Comparison of ENCODE assay signal across 28 cellular contexts in genomic region chr12:56247923-56248322, GRCh38. TPM values are rescaled to one million over a fixed set of nuclear protein-coding genes. Genes with fewer than 3 reads are reported as not detected.
"Had no signal": no experiment of that assay in that cellular context is flagged by ENCODE, and none has a peak within 500 bp of the region (broad histone marks: within the 10 kb centered on the region; RNA-seq: fewer than 3 reads in every experiment).

No MANE protein-coding gene starts in this region.

- H3K27me3 Mint-ChIP-seq: naive thymus-derived CD4-positive, alpha-beta T cell; stimulated activated naive CD8-positive, alpha-beta T cell treated with anti-CD3 and anti-CD28 coated beads, Interleukin-15, Interleukin-2, amounts not matched to agents 100 ng/mL and 50 ng/mL, for 24 hours had no signal

- H3K9ac ChIP-seq: neural progenitor cell had no signal

- H3K9me3 Mint-ChIP-seq: immature natural killer cell; mesothelial cell of epicardium; naive thymus-derived CD4-positive, alpha-beta T cell; nephron; neural progenitor cell; stimulated activated naive CD8-positive, alpha-beta T cell treated with anti-CD3 and anti-CD28 coated beads, Interleukin-15, Interleukin-2, amounts not matched to agents 100 ng/mL and 50 ng/mL, for 24 hours had no signal

- H3K4me3 ChIP-seq: dorsolateral prefrontal cortex, lung, neural progenitor cell, prostate gland, right atrium auricular region, smooth muscle cell, suprapubic skin, vagina had no signal

- H3K4me3 Mint-ChIP-seq: immature natural killer cell; mesothelial cell of epicardium; naive thymus-derived CD4-positive, alpha-beta T cell; nephron; neural progenitor cell; stimulated activated naive CD8-positive, alpha-beta T cell treated with anti-CD3 and anti-CD28 coated beads, Interleukin-15, Interleukin-2, amounts not matched to agents 100 ng/mL and 50 ng/mL, for 24 hours had no signal

- ATAC-seq: naive thymus-derived CD4-positive, alpha-beta T cell; sciatic nerve had no signal

- H3K27ac ChIP-seq: dorsolateral prefrontal cortex, neural progenitor cell, prostate gland, right atrium auricular region, suprapubic skin, vagina had no signal

- H2AFZ ChIP-seq: neural progenitor cell had no signal

- H3K27me3 ChIP-seq: dorsolateral prefrontal cortex, neural progenitor cell, right atrium auricular region, suprapubic skin, vagina had no signal

- H3K4me1 Mint-ChIP-seq: immature natural killer cell, mesothelial cell of epicardium, nephron, neural progenitor cell had no signal

- H3K36me3 ChIP-seq: neural progenitor cell had no signal

- H3K4me1 ChIP-seq: neural progenitor cell, prostate gland, suprapubic skin, vagina had no signal

- H3K4me2 ChIP-seq: neural progenitor cell, smooth muscle cell had no signal

- H3K9me3 ChIP-seq: prostate gland, right atrium auricular region, suprapubic skin, vagina had no signal

- H3K27ac Mint-ChIP-seq: mesothelial cell of epicardium; nephron; neural progenitor cell; stimulated activated naive CD8-positive, alpha-beta T cell treated with anti-CD3 and anti-CD28 coated beads, Interleukin-15, Interleukin-2, amounts not matched to agents 100 ng/mL and 50 ng/mL, for 24 hours had no signal

- DNase-seq: dorsolateral prefrontal cortex; effector CD4-positive, alpha-beta T cell; hypothalamus; immature natural killer cell; islet precursor cell; kidney glomerular epithelial cell; mesenchymal stem cell; naive thymus-derived CD4-positive, alpha-beta T cell; nucleus accumbens; stimulated activated CD4-positive, alpha-beta T cell treated with anti-CD3 and anti-CD28 coated beads, Interleukin-12 subunit alpha, Interleukin-12 subunit beta, amount 100 ng/mL, for 4 hours; stimulated activated CD4-positive, alpha-beta T cell treated with anti-CD3 and anti-CD28 coated beads, Interleukin-1b, Interleukin-23, amount 100 ng/mL, for 48 hours; stimulated activated CD4-positive, alpha-beta T cell treated with anti-CD3 and anti-CD28 coated beads, Interleukin-4, amount 100 ng/mL, for 1 hour; stimulated activated CD8-positive, alpha-beta memory T cell treated with anti-CD3 and anti-CD28 coated beads, Interleukin-4, amount 100 ng/mL, for 48 hours; trophoblast cell had no signal

RNA-seq across cellular contexts. Expression of gene SLC39A5, which starts 18.1 kb away (rescaled TPM):
- total RNA-seq: fibroblast of villous mesenchyme, frontal cortex, osteocyte, prostate gland, right atrium auricular region, vagina had no signal
- polyA plus RNA-seq: immature natural killer cell; naive thymus-derived CD4-positive, alpha-beta T cell; smooth muscle cell had no signal
